ENCODE assay signal across 1 cellular context in the genomic region with DNA sequence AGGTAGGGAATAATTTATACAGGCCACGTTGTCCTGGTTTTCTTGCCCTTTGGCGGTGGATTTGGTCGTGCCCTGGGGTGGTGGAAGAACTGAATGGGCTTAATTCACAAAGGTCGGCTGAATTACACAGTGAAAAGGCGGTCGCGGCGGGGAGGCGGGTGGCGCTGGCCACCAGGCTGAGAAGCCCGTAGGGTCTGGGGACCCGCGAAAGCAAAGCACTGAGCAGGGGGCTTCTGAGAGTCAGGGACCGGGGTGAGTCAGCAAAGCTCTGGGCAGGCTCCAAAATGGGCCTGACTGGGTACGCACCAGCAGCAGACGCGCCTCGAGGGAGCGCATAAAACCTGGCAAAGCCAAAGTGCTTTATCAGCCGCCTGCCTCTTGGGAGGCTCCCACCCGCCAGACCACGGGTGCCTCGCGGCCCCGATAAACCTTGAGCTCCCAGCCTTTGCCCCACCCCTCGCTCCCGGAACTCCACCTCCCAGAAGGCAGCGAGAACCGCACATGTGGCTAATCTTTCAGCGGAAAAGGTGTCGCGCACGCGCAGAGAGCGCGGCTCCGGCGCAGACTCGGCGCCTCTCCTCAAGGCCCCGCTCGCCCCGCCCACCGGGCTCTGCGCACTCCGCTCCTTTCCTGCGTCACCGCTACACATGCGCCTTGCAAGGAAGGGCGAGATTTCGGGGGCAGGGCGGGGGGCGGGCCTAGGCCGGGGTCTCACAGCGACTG.
A peak's percentile ranks its signal among the peaks of the same experiment; 100 is the strongest.
TF ChIP-seq lines count a peak whose summit lies in the region.

No MANE protein-coding gene starts in this region.

TF ChIP-seq in GM12878, 131 proteins besides CTCF, POLR2A, EP300 and RAD21 (continued from another document):
- TF ChIP-seq ELK1 (IDR thresholded peaks at IDR 0.05; ENCODE audit: low read depth, low read length) (no peak), ATF7 (IDR thresholded peaks at IDR 0.05; ENCODE audit: low read depth) (no peak), MAX (IDR thresholded peaks at IDR 0.05; ENCODE audit: low read depth, low read length) (peak; percentile 57; the same call in 1 of the 2 replicates), ZNF207 (IDR thresholded peaks at IDR 0.05; ENCODE audit: borderline replicate concordance) (no peak), SRF (IDR thresholded peaks at IDR 0.05; ENCODE audit: low read depth in 2 of 2, low read length in 2 of 2) (no peak), NBN (IDR thresholded peaks at IDR 0.05) (no peak; the same call in 1 of the 2 replicates), TCF3 (IDR thresholded peaks at IDR 0.05; ENCODE audit: borderline replicate concordance, insufficient read depth, low read depth, low read length) (no peak), POU2F2 (IDR thresholded peaks at IDR 0.05; ENCODE audit: borderline replicate concordance, low read depth, low read length) (0 out of 3 replicates have a peak, but pooled peaks have one; percentile 16), HCFC1 (IDR thresholded peaks at IDR 0.05; ENCODE audit: low read length) (peak; percentile 87), NFYA (IDR thresholded peaks at IDR 0.05; ENCODE audit: borderline replicate concordance, low read depth, low read length) (no peak), CBX5 (IDR thresholded peaks at IDR 0.05; ENCODE audit: low read depth) (no peak), SREBF1 (IDR thresholded peaks at IDR 0.05; ENCODE audit: low read length) (peak; percentile 50; the same call in 1 of the 2 replicates), E2F4 (IDR thresholded peaks at IDR 0.05; ENCODE audit: low read depth, low read length) (no peak), SIX5 (IDR thresholded peaks at IDR 0.05; ENCODE audit: low read depth, low read length, severe bottlenecking) (peak; percentile 78), KAT2A (conservative IDR thresholded peaks at IDR 0.05; ENCODE audit: control insufficient read depth, low read depth, low read length) (no peak), BRCA1 (IDR thresholded peaks at IDR 0.05; ENCODE audit: low read depth, low read length) (no peak), NFIC (IDR thresholded peaks at IDR 0.05; ENCODE audit: low read depth, low read length) (no peak), RAD51 (IDR thresholded peaks at IDR 0.05) (peak; percentile 64; the same call in 1 of the 2 replicates), USF2 (IDR thresholded peaks at IDR 0.05; ENCODE audit: borderline replicate concordance, low read depth, low read length) (peak; percentile 67), EZH2 (IDR thresholded peaks at IDR 0.05; ENCODE audit: borderline replicate concordance, control insufficient read depth, low read depth, low read length) (no peak), CHD2 (IDR thresholded peaks at IDR 0.05; ENCODE audit: borderline replicate concordance, low read depth, low read length) (peak; percentile 68; the same call in 1 of the 2 replicates), ETV6 (conservative IDR thresholded peaks at IDR 0.05 in 1 of 2, IDR thresholded peaks at IDR 0.05 in 1 of 2; ENCODE audit: borderline replicate concordance in 1 of 2, low read depth in 1 of 2) (no peak), NRF1 (conservative IDR thresholded peaks at IDR 0.05; ENCODE audit: low read depth, low read length) (peak; percentile 100), PML (IDR thresholded peaks at IDR 0.05; ENCODE audit: low read length) (peak; percentile 82; the same call in 1 of the 2 replicates), IRF4 (IDR thresholded peaks at IDR 0.05; ENCODE audit: low read depth, low read length) (no peak), BMI1 (IDR thresholded peaks at IDR 0.05; ENCODE audit: borderline replicate concordance) (no peak), SMARCA5 (IDR thresholded peaks at IDR 0.05) (no peak), FOS (IDR thresholded peaks at IDR 0.05; ENCODE audit: borderline replicate concordance, extremely low read depth, insufficient read length) (no peak), CREB1 (IDR thresholded peaks at IDR 0.05; ENCODE audit: low read depth) (peak; percentile 71; the same call in 1 of the 2 replicates), IKZF1 (conservative IDR thresholded peaks at IDR 0.05) (peak; percentile 100), YBX1 (IDR thresholded peaks at IDR 0.05) (no peak), KDM1A (IDR thresholded peaks at IDR 0.05; ENCODE audit: borderline replicate concordance) (no peak), MXI1 (IDR thresholded peaks at IDR 0.05; ENCODE audit: low read depth, low read length) (peak; percentile 89; the same call in 1 of the 2 replicates), SREBF2 (IDR thresholded peaks at IDR 0.05; ENCODE audit: low read length) (no peak), RUNX3 (IDR thresholded peaks at IDR 0.05; ENCODE audit: low read length) (peak; percentile 49; the same call in 1 of the 2 replicates), CBX3 (IDR thresholded peaks at IDR 0.05; ENCODE audit: borderline replicate concordance, low read depth) (no peak), ZNF622 (IDR thresholded peaks at IDR 0.05) (no peak), SP1 (IDR thresholded peaks at IDR 0.05; ENCODE audit: low read depth, low read length) (peak; percentile 74), SIN3A (IDR thresholded peaks at IDR 0.05; ENCODE audit: low read depth, low read length) (peak; percentile 58; the same call in 1 of the 2 replicates), SPI1 (IDR thresholded peaks at IDR 0.05; ENCODE audit: borderline replicate concordance, insufficient read depth, low read depth, low read length) (0 out of 2 replicates have a peak, but pooled peaks have one; percentile 13), STAT3 (IDR thresholded peaks at IDR 0.05; ENCODE audit: low read depth, low read length) (no peak), ESRRA (IDR thresholded peaks at IDR 0.05; ENCODE audit: low read length) (no peak), CBFB (IDR thresholded peaks at IDR 0.05; ENCODE audit: low read depth) (peak; percentile 20)
- TF ChIP-seq, protein P1, sequence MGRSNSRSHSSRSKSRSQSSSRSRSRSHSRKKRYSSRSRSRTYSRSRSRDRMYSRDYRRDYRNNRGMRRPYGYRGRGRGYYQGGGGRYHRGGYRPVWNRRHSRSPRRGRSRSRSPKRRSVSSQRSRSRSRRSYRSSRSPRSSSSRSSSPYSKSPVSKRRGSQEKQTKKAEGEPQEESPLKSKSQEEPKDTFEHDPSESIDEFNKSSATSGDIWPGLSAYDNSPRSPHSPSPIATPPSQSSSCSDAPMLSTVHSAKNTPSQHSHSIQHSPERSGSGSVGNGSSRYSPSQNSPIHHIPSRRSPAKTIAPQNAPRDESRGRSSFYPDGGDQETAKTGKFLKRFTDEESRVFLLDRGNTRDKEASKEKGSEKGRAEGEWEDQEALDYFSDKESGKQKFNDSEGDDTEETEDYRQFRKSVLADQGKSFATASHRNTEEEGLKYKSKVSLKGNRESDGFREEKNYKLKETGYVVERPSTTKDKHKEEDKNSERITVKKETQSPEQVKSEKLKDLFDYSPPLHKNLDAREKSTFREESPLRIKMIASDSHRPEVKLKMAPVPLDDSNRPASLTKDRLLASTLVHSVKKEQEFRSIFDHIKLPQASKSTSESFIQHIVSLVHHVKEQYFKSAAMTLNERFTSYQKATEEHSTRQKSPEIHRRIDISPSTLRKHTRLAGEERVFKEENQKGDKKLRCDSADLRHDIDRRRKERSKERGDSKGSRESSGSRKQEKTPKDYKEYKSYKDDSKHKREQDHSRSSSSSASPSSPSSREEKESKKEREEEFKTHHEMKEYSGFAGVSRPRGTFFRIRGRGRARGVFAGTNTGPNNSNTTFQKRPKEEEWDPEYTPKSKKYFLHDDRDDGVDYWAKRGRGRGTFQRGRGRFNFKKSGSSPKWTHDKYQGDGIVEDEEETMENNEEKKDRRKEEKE (IDR thresholded peaks at IDR 0.05), result no peak
- TF ChIP-seq, protein P2, sequence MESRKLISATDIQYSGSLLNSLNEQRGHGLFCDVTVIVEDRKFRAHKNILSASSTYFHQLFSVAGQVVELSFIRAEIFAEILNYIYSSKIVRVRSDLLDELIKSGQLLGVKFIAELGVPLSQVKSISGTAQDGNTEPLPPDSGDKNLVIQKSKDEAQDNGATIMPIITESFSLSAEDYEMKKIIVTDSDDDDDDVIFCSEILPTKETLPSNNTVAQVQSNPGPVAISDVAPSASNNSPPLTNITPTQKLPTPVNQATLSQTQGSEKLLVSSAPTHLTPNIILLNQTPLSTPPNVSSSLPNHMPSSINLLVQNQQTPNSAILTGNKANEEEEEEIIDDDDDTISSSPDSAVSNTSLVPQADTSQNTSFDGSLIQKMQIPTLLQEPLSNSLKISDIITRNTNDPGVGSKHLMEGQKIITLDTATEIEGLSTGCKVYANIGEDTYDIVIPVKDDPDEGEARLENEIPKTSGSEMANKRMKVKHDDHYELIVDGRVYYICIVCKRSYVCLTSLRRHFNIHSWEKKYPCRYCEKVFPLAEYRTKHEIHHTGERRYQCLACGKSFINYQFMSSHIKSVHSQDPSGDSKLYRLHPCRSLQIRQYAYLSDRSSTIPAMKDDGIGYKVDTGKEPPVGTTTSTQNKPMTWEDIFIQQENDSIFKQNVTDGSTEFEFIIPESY (IDR thresholded peaks at IDR 0.05), result no peak
- TF ChIP-seq, protein P3, sequence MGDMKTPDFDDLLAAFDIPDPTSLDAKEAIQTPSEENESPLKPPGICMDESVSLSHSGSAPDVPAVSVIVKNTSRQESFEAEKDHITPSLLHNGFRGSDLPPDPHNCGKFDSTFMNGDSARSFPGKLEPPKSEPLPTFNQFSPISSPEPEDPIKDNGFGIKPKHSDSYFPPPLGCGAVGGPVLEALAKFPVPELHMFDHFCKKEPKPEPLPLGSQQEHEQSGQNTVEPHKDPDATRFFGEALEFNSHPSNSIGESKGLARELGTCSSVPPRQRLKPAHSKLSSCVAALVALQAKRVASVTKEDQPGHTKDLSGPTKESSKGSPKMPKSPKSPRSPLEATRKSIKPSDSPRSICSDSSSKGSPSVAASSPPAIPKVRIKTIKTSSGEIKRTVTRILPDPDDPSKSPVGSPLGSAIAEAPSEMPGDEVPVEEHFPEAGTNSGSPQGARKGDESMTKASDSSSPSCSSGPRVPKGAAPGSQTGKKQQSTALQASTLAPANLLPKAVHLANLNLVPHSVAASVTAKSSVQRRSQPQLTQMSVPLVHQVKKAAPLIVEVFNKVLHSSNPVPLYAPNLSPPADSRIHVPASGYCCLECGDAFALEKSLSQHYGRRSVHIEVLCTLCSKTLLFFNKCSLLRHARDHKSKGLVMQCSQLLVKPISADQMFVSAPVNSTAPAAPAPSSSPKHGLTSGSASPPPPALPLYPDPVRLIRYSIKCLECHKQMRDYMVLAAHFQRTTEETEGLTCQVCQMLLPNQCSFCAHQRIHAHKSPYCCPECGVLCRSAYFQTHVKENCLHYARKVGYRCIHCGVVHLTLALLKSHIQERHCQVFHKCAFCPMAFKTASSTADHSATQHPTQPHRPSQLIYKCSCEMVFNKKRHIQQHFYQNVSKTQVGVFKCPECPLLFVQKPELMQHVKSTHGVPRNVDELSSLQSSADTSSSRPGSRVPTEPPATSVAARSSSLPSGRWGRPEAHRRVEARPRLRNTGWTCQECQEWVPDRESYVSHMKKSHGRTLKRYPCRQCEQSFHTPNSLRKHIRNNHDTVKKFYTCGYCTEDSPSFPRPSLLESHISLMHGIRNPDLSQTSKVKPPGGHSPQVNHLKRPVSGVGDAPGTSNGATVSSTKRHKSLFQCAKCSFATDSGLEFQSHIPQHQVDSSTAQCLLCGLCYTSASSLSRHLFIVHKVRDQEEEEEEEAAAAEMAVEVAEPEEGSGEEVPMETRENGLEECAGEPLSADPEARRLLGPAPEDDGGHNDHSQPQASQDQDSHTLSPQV (IDR thresholded peaks at IDR 0.05), result no peak
- TF ChIP-seq, protein P4, sequence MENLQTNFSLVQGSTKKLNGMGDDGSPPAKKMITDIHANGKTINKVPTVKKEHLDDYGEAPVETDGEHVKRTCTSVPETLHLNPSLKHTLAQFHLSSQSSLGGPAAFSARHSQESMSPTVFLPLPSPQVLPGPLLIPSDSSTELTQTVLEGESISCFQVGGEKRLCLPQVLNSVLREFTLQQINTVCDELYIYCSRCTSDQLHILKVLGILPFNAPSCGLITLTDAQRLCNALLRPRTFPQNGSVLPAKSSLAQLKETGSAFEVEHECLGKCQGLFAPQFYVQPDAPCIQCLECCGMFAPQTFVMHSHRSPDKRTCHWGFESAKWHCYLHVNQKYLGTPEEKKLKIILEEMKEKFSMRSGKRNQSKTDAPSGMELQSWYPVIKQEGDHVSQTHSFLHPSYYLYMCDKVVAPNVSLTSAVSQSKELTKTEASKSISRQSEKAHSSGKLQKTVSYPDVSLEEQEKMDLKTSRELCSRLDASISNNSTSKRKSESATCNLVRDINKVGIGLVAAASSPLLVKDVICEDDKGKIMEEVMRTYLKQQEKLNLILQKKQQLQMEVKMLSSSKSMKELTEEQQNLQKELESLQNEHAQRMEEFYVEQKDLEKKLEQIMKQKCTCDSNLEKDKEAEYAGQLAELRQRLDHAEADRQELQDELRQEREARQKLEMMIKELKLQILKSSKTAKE (IDR thresholded peaks at IDR 0.05; ENCODE audit: low read depth, poor library complexity, severe bottlenecking), result no peak
